15 cellular contexts compared by ENCODE assay signal in the genomic region with DNA sequence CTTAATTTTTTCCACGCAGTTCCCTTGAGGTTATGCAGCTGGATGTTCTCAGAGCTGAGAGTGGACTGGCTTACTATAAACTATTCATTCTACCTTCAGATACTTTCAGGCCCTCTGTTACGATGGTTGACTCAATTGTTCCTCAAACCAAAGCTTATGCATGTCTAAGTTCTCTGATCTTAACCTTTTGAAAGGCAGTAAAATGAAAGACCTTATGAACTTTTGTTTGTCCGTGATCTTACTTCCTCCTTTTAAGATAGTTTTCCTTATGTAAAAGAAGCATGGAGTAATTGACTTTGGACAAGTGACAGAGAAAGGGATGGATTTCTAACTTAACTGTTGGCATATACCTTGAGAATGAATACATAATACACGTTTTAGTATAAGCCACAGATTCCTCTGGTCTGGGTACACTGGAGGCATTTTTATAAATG.
DNase-seq lines count a peak whose midpoint lies in the region; ATAC-seq and TF ChIP-seq lines count a peak whose summit lies in the region.
"Had no signal": no experiment of that assay in that cellular context is flagged by ENCODE, and none has a peak within 500 bp of the region (broad histone marks: within the 10 kb centered on the region; RNA-seq: fewer than 3 reads in every experiment).

No MANE protein-coding gene starts in this region.

- DNase-seq in cardiac muscle cell (ENCODE audit: low read depth in 1 of 2, low spot score in 1 of 2) = no peak
- no peak for DNase-seq in Right ventricle myocardium inferior (ENCODE audit: missing footprints)
- DNase-seq in right atrium auricular region (ENCODE audit: low spot score) = no peak
- no peak for DNase-seq in vagina (ENCODE audit: extremely low spot score in 2 of 2)
- DNase-seq in thyroid gland = no peak
- DNase-seq: activated CD8-positive, alpha-beta T cell treated with anti-CD3 and anti-CD28 coated beads, Interleukin-2, amount 10 ng/mL, durations not matched to agents 7 days and 5 days; activated effector memory CD4-positive, alpha-beta T cell treated with anti-CD3 and anti-CD28 coated beads, Interleukin-2, amount 50 U/mL, for 16 hours; body of pancreas; GDM1; NCI-H2171 treated with DMSO at 0.1 percent for 48 hours; stimulated activated CD4-positive, alpha-beta T cell treated with anti-CD3 and anti-CD28 coated beads, Interleukin-2, amount 100 ng/mL, for 24 hours had no signal

- WGBS in thyroid gland, 2 donors = 54 to 74% methylated on average over 4 of the region's 4 CpGs

- H3K4me1 ChIP-seq in cardiac muscle cell (ENCODE audit: low read depth) (peaks cover 49% of the 10 kb centered on the region), right atrium auricular region (peaks cover 0 to 50% of the 10 kb centered on the region in 2 donors), neutrophil (ENCODE audit: control insufficient read depth in 1 of 2, insufficient read depth in 1 of 2, low read depth in 1 of 2, low read length in 1 of 2) (peaks cover 15 to 26% of the 10 kb centered on the region in 2 experiments), vagina (peaks cover 38% of the 10 kb centered on the region), thyroid gland (peaks cover 0 to 8% of the 10 kb centered on the region in 2 donors)
- H3K4me1 ChIP-seq: body of pancreas had no signal

- TF ChIP-seq POLR2A in vagina (IDR thresholded peaks at IDR 0.05) (no peak), thyroid gland (IDR thresholded peaks at IDR 0.05) (no peak)

- no peaks in the 10 kb centered on the region for H3K27me3 ChIP-seq in cardiac muscle cell
- H3K27me3 ChIP-seq in right atrium auricular region = no peaks in the 10 kb centered on the region
- H3K27me3 ChIP-seq in neutrophil = no peaks in the 10 kb centered on the region
- no peaks in the 10 kb centered on the region for H3K27me3 ChIP-seq in vagina
- no peaks in the 10 kb centered on the region for H3K27me3 ChIP-seq in thyroid gland
- H3K27me3 ChIP-seq: body of pancreas had no signal

- H3K36me3 ChIP-seq in cardiac muscle cell (no peaks in the 10 kb centered on the region), right atrium auricular region (no peaks in the 10 kb centered on the region), neutrophil (no peaks in the 10 kb centered on the region), vagina (no peaks in the 10 kb centered on the region), thyroid gland (no peaks in the 10 kb centered on the region)

- TF ChIP-seq CTCF in cardiac muscle cell (IDR thresholded peaks at IDR 0.05; ENCODE audit: low read depth, low read length) = no peak
- TF ChIP-seq CTCF in right atrium auricular region (IDR thresholded peaks at IDR 0.05) = no peak
- no peak for TF ChIP-seq CTCF in neutrophil (IDR thresholded peaks at IDR 0.05)
- TF ChIP-seq CTCF in vagina (IDR thresholded peaks at IDR 0.05) = no peak
- TF ChIP-seq CTCF in thyroid gland (IDR thresholded peaks at IDR 0.05) = no peak

- H3K27ac ChIP-seq in cardiac muscle cell (peak overlapping the region; percentile 82), right atrium auricular region (peak overlapping the region; percentile 50 to 74), neutrophil (peak overlapping the region; percentile 28), vagina (peak overlapping the region; percentile 31), thyroid gland (no peak overlapping the region)
- H3K27ac ChIP-seq: body of pancreas had no signal

- no peaks in the 10 kb centered on the region for H3K9me3 ChIP-seq in cardiac muscle cell (ENCODE audit: low read depth)
- no peaks in the 10 kb centered on the region for H3K9me3 ChIP-seq in right atrium auricular region
- H3K9me3 ChIP-seq in neutrophil = no peaks in the 10 kb centered on the region
- no peaks in the 10 kb centered on the region for H3K9me3 ChIP-seq in vagina
- H3K9me3 ChIP-seq in thyroid gland = no peaks in the 10 kb centered on the region
- H3K9me3 ChIP-seq: body of pancreas had no signal

- intact Hi-C loops in Right ventricle myocardium inferior (cut with DNase I) (loop anchor here (5.0 kb wide), 1 partner anchor 40 kb away; no protein-coding TSS in a partner anchor), vagina (cut with DNase I) (no loop called here), thyroid gland (cut with DNase I) (no loop called here)

- no peak overlapping the region for H3K4me3 ChIP-seq in cardiac muscle cell
- H3K4me3 ChIP-seq in right atrium auricular region = no peak overlapping the region
- no peak overlapping the region for H3K4me3 ChIP-seq in neutrophil (ENCODE audit: low read depth in 1 of 2, low read length in 1 of 2)
- H3K4me3 ChIP-seq in vagina = no peak overlapping the region
- H3K4me3 ChIP-seq in thyroid gland (replicated peaks in 1 of 3) = no peak overlapping the region
- H3K4me3 ChIP-seq: body of pancreas had no signal

- no peak for ATAC-seq in Right ventricle myocardium inferior
- no peak for ATAC-seq in GM18867 (IDR thresholded peaks at IDR 0.05; ENCODE audit: unreplicated experiment)
- no peak for ATAC-seq in GM19452 (IDR thresholded peaks at IDR 0.05; ENCODE audit: unreplicated experiment)
- ATAC-seq: activated CD8-positive, alpha-beta T cell treated with anti-CD3 and anti-CD28 coated beads, Interleukin-2, amount 10 ng/mL, durations not matched to agents 7 days and 5 days; body of pancreas; left lobe of liver had no signal

Comparison
In these comparisons a context has a peak if more than half of its experiments do, and no peak if none do; other contexts are left out.
1. H3K27ac ChIP-seq: peak in cardiac muscle cell (single experiment), right atrium auricular region (2 of 2), neutrophil (single experiment) and vagina (single experiment); none in thyroid gland (0 of 3).